ENCODE assay signal across 9 cellular contexts in the genomic region with DNA sequence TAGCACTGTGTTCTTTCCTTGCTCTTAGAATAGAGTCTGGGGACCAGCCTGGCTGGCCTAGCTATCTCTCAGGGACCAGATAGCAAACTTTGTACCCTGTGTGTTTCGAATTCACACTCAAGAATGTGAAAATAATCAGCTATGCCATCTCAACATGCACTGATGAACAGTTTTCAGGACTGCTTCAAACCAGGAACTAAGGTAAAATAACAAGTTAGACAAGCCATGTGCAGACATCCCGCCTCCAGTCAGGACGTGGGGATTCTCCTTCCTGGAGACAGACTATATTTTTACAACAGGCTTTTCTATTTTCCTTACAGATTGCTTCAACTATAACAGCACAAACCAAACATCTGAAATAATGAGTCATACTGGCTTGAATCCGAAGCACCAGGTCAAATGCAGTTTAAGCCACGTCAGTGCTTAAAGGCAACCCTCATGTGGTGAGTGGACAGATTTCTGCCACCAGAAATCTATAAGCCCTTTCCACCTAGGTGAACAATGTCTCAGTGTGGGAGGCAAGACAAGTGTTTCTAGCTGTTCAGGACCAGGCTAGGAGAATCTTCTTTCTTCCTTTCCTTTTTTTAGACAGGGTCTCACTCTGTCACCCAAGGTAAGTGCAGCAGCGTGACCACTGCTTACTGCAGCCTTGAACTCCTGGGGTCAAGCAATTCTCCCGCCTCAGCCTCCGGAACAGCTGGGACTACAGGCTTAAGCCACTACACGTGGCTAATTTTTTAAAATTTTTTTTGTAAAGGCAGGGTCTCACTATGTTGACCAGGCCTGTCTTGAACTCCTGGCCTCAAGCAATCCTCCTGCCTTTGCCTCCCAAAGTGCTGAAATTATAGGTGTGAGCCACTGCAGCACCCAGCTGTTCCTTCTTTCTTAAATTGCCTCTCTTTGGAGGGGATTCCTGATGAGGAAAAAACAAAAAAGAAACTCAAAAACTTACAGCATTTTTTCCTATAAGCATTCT. TPM values are rescaled to one million over a fixed set of nuclear protein-coding genes. Genes with fewer than 3 reads are reported as not detected.
DNase-seq lines count a peak whose midpoint lies in the region; ATAC-seq, FAIRE-seq and TF ChIP-seq lines count a peak whose summit lies in the region.
"Had no signal": no experiment of that assay in that cellular context is flagged by ENCODE, and none has a peak within 500 bp of the region (broad histone marks: within the 10 kb centered on the region; RNA-seq: fewer than 3 reads in every experiment).

No MANE protein-coding gene starts in this region.

- no peak overlapping the region for H3K4me3 ChIP-seq in NB4 (ENCODE audit: low read depth, low read length)
- no peak overlapping the region for H3K4me3 ChIP-seq in endothelial cell of umbilical vein (replicated peaks in 1 of 3; ENCODE audit: insufficient read depth in 1 of 3, low read depth in 1 of 3, low read length in 3 of 3)
- no peak overlapping the region for H3K4me3 ChIP-seq in mucosa of stomach (ENCODE audit: low read length)
- no peak overlapping the region for H3K4me3 ChIP-seq in endodermal cell (ENCODE audit: low read length)

- peak; percentile 93 for FAIRE-seq in endothelial cell of umbilical vein (lab: Jason Lieb, UNC)

- WGBS in endodermal cell (ENCODE audit: insufficient coverage in 1 of 2, insufficient read length in 1 of 2), 2 experiments: 87 to 88% methylated on average over 9 of the region's 9 CpGs

- no peak overlapping the region for H3K4me3 Mint-ChIP-seq in endodermal cell
- H3K4me3 Mint-ChIP-seq: activated B cell treated with CpG ODN at 0.5 μM for 24 hours had no signal

- POLR2A ChIA-PET in endothelial cell of umbilical vein (lab: Charles Lee): interaction anchor here (1.2 kb wide), 1 partner anchor 77 kb away, joined by 3 read pairs; no protein-coding TSS in a partner anchor

- peaks cover 66% of the 10 kb centered on the region for H3K4me1 ChIP-seq in endothelial cell of umbilical vein (ENCODE audit: control insufficient read depth, extremely low read depth, insufficient read depth, low read length)
- peaks cover 43% of the 10 kb centered on the region for H3K4me1 ChIP-seq in mucosa of stomach (ENCODE audit: control insufficient read depth, insufficient read depth, low read length)
- H3K4me1 ChIP-seq in endodermal cell (ENCODE audit: control insufficient read depth, insufficient read depth, low read length): no peaks in the 10 kb centered on the region

- TF ChIP-seq POLR2A in NB4 (IDR thresholded peaks at IDR 0.05; ENCODE audit: extremely low read depth, insufficient read length) (no peak), endothelial cell of umbilical vein (IDR thresholded peaks at IDR 0.05; ENCODE audit: low read depth, low read length) (no peak)

- H3K9me3 ChIP-seq in endothelial cell of umbilical vein (replicated peaks; ENCODE audit: control insufficient read depth, insufficient read depth, low read length) (no peaks in the 10 kb centered on the region), mucosa of stomach (ENCODE audit: control insufficient read depth, low read length) (no peaks in the 10 kb centered on the region), endodermal cell (ENCODE audit: control insufficient read depth, low read length) (no peaks in the 10 kb centered on the region)

- no peak overlapping the region for H2AFZ ChIP-seq in endothelial cell of umbilical vein (ENCODE audit: low read depth, low read length)

- intact Hi-C loops in endothelial cell of umbilical vein (cut with micrococcal nuclease): loop anchor here (1.0 kb wide), 4 partner anchors 27 to 68 kb away; no protein-coding TSS in a partner anchor

- peaks cover 29% of the 10 kb centered on the region for H3K79me2 ChIP-seq in endothelial cell of umbilical vein (ENCODE audit: control insufficient read depth, insufficient read depth, low read length)

- H3K36me3 Mint-ChIP-seq in endodermal cell (ENCODE audit: low read depth): peaks cover 54% of the 10 kb centered on the region
- H3K36me3 Mint-ChIP-seq in activated naive CD4-positive, alpha-beta T cell treated with anti-CD3 and anti-CD28 coated beads, Interleukin-2, amount 50 U/mL, for 72 hours: no peaks in the 10 kb centered on the region

- no peak overlapping the region for H3K27ac Mint-ChIP-seq in endodermal cell
- no peak overlapping the region for H3K27ac Mint-ChIP-seq in activated naive CD4-positive, alpha-beta T cell treated with anti-CD3 and anti-CD28 coated beads, Interleukin-2, amount 50 U/mL, for 72 hours
- H3K27ac Mint-ChIP-seq: activated B cell treated with CpG ODN at 0.5 μM for 24 hours had no signal

- H3K27me3 ChIP-seq in endothelial cell of umbilical vein (ENCODE audit: control insufficient read depth in 2 of 2, insufficient read depth in 2 of 2, low read length in 2 of 2): no peaks in the 10 kb centered on the region
- no peaks in the 10 kb centered on the region for H3K27me3 ChIP-seq in mucosa of stomach (ENCODE audit: control insufficient read depth, insufficient read depth, low read length)
- H3K27me3 ChIP-seq in endodermal cell (ENCODE audit: control insufficient read depth, insufficient read depth, low read length, poor library complexity, severe bottlenecking): no peaks in the 10 kb centered on the region

- H3K9me3 Mint-ChIP-seq in endodermal cell: no peaks in the 10 kb centered on the region
- H3K9me3 Mint-ChIP-seq in activated naive CD4-positive, alpha-beta T cell treated with anti-CD3 and anti-CD28 coated beads, Interleukin-2, amount 50 U/mL, for 72 hours: no peaks in the 10 kb centered on the region
- H3K9me3 Mint-ChIP-seq: activated B cell treated with CpG ODN at 0.5 μM for 24 hours had no signal

- CTCF ChIA-PET in endothelial cell of umbilical vein (lab: Charles Lee): interaction anchor here (0.6 to 2.3 kb wide), 5 partner anchors 29 to 127 kb away, joined by 3 to 7 read pairs (median 4); no protein-coding TSS in a partner anchor

- no peaks in the 10 kb centered on the region for H4K20me1 ChIP-seq in endothelial cell of umbilical vein (replicated peaks; ENCODE audit: control insufficient read depth, extremely low read depth, insufficient read depth, low read length)

- H3K27ac ChIP-seq in endothelial cell of umbilical vein (ENCODE audit: insufficient read depth, low read depth, low read length) (peak overlapping the region; percentile 100), endodermal cell (ENCODE audit: low read depth, low read length) (no peak overlapping the region)

- H3K9ac ChIP-seq in endothelial cell of umbilical vein (replicated peaks; ENCODE audit: extremely low read depth, insufficient read depth, low read length) (peak overlapping the region; percentile 93), mucosa of stomach (ENCODE audit: low read length) (peak overlapping the region; percentile 11), endodermal cell (ENCODE audit: extremely low read depth, low read length, poor library complexity, severe bottlenecking) (no peak overlapping the region)

- H3K27me3 Mint-ChIP-seq in endodermal cell (ENCODE audit: insufficient read depth): no peaks in the 10 kb centered on the region
- H3K27me3 Mint-ChIP-seq: activated B cell treated with CpG ODN at 0.5 μM for 24 hours had no signal

- H3K9me1 ChIP-seq in endothelial cell of umbilical vein (replicated peaks; ENCODE audit: control insufficient read depth, extremely low read depth, insufficient read depth, low read length): no peaks in the 10 kb centered on the region

- ATAC-seq in activated naive CD4-positive, alpha-beta T cell treated with anti-CD3 and anti-CD28 coated beads, Interleukin-2, amount 50 U/mL, for 72 hours: no peak

- BruUV-seq in endothelial cell of umbilical vein (replicated peaks; lab: Mats Ljungman, UMichigan): TSS peak; percentile 75

- no peak for TF ChIP-seq CTCF in NB4 (IDR thresholded peaks at IDR 0.05; ENCODE audit: low read depth, low read length)
- TF ChIP-seq CTCF in endothelial cell of umbilical vein (IDR thresholded peaks at IDR 0.05; ENCODE audit: extremely low read depth in 1 of 2, insufficient read depth in 1 of 2, low read depth in 1 of 2, low read length in 2 of 2): no peak
- TF ChIP-seq CTCF in endodermal cell (conservative IDR thresholded peaks at IDR 0.05): no peak

- H3K36me3 ChIP-seq in endothelial cell of umbilical vein (ENCODE audit: control insufficient read depth in 2 of 2, extremely low read depth in 1 of 2, insufficient read depth in 2 of 2, low read length in 2 of 2) (no peaks in the 10 kb centered on the region), mucosa of stomach (ENCODE audit: control insufficient read depth, insufficient read depth, low read length) (no peaks in the 10 kb centered on the region), endodermal cell (ENCODE audit: control insufficient read depth, insufficient read depth, low read length) (peaks cover 85% of the 10 kb centered on the region)

- dilution Hi-C loops in endothelial cell of umbilical vein (cut with MboI; ENCODE audit: extremely low pct_ligation_motif_present, low sequenced_read_pairs): no loop called here

- H3K4me2 ChIP-seq in endothelial cell of umbilical vein (ENCODE audit: insufficient read depth, low read length): peak overlapping the region; percentile 43

- DNase-seq in AG08395 (ENCODE audit: low spot score): peak; percentile 93
- DNase-seq in NB4 (ENCODE audit: low read depth): peak; percentile 47
- peak; percentile 97 for DNase-seq in endothelial cell of umbilical vein (ENCODE audit: low read depth, low spot score)
- no peak for DNase-seq in endodermal cell
- no peak for DNase-seq in activated naive CD4-positive, alpha-beta T cell treated with anti-CD3 and anti-CD28 coated beads, Interleukin-2, amount 50 U/mL, for 72 hours (ENCODE audit: low spot score in 2 of 2)
- DNase-seq in HuH-7.5 (ENCODE audit: low spot score): no peak
- no peak for DNase-seq in activated CD4-positive, CD25-positive, alpha-beta regulatory T cell treated with anti-CD3 and anti-CD28 coated beads, Interleukin-2, amount 50 U/mL, for 72 hours
- DNase-seq: activated B cell treated with CpG ODN at 0.5 μM for 24 hours had no signal

- peaks cover 42% of the 10 kb centered on the region for H3K4me1 Mint-ChIP-seq in endodermal cell

TF ChIP-seq in endothelial cell of umbilical vein, 7 proteins besides CTCF, POLR2A, EP300 and RAD21 (continues in another document):
- peak; percentile 93 for TF ChIP-seq FOS (IDR thresholded peaks at IDR 0.05; ENCODE audit: borderline replicate concordance, insufficient read depth, low read length)
- TF ChIP-seq MYC (IDR thresholded peaks at IDR 0.05; ENCODE audit: low read depth, low read length): no peak

RNA-seq across cellular contexts. Expression of a gene that starts 53.3 kb away (rescaled TPM):
- total RNA-seq in endothelial cell of umbilical vein (26.8 and 36.3 TPM in 2 replicates), endodermal cell (100 to 1,000 TPM; 136 to 238 TPM)
- polyA plus RNA-seq in endothelial cell of umbilical vein: 9.3 and 9.6 TPM in 2 replicates
- 8.1 and 9.5 TPM in 2 replicates for polyA plus RNA-seq in endothelial cell of umbilical vein (2011; cell fraction: cytosol; rRNA removed)
- polyA plus RNA-seq in endothelial cell of umbilical vein (2011; cell fraction: nucleus; rRNA removed): 19.9 and 20.5 TPM in 2 replicates
- polyA plus RNA-seq in endothelial cell of umbilical vein (2012): 34.9 and 35.2 TPM in 2 replicates
- 29.7 and 34.7 TPM in 2 replicates for polyA minus RNA-seq in endothelial cell of umbilical vein
- 2.4 TPM for polyA minus RNA-seq in endothelial cell of umbilical vein (2011; cell fraction: cytosol; rRNA and poly(A)+ RNA removed)
- 46.8 and 57.6 TPM in 2 replicates for polyA minus RNA-seq in endothelial cell of umbilical vein (2011; cell fraction: nucleus; rRNA and poly(A)+ RNA removed)
- polyA plus RNA-seq in endodermal cell (2013, experiment 1 of 2): 23.7 TPM
- polyA plus RNA-seq in endodermal cell (2013, experiment 2 of 2): 24.8 TPM
- under 1 TPM; 0.16 to 0.18 TPM for total RNA-seq in activated naive CD4-positive, alpha-beta T cell treated with anti-CD3 and anti-CD28 coated beads, Interleukin-2, amount 50 U/mL, for 72 hours

Comparison
In these comparisons a context has a peak if more than half of its experiments do, and no peak if none do; other contexts are left out.
1. DNase-seq: peak in AG08395 (single experiment), NB4 (single experiment) and endothelial cell of umbilical vein (single experiment); none in endodermal cell (single experiment), activated naive CD4-positive, alpha-beta T cell treated with anti-CD3 and anti-CD28 coated beads, Interleukin-2, amount 50 U/mL, for 72 hours (0 of 2), HuH-7.5 (single experiment) and activated CD4-positive, CD25-positive, alpha-beta regulatory T cell treated with anti-CD3 and anti-CD28 coated beads, Interleukin-2, amount 50 U/mL, for 72 hours (single experiment).
2. RNA of a gene that starts 53.3 kb away (total RNA-seq): 136 to 238 TPM in endodermal cell and 26.8 to 36.3 TPM in endothelial cell of umbilical vein; 0.16 to 0.18 TPM in activated naive CD4-positive, alpha-beta T cell treated with anti-CD3 and anti-CD28 coated beads, Interleukin-2, amount 50 U/mL, for 72 hours; every median in the first group is over 10 times any median in the second.